ENCODE assay signal across 22 cellular contexts in the genomic region with DNA sequence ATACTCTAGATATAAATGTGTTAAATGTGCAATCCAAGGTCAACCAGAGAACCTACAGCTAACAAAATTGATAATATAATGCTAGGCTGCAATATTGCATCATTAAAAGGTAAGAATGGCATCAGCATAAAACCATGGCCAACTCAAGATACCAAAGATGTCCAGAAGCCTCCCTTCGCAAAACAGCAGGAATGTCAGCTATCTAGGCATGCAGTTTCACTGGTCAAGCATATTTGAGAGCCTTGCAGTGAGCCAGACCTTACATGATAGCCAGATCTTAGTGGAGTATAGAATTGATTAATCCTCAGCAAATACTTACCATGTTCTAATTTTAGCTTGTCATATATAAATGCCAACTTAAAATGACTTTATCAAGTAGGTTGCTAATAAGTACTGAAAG.
DNase-seq lines count a peak whose midpoint lies in the region; ATAC-seq and TF ChIP-seq lines count a peak whose summit lies in the region.
"Had no signal": no experiment of that assay in that cellular context is flagged by ENCODE, and none has a peak within 500 bp of the region (broad histone marks: within the 10 kb centered on the region; RNA-seq: fewer than 3 reads in every experiment).

No MANE protein-coding gene starts in this region.

- H3K4me3 Mint-ChIP-seq in Caco-2 (ENCODE audit: unreplicated experiment): no peak overlapping the region

- H3K4me1 ChIP-seq in adipocyte (ENCODE audit: control insufficient read depth, insufficient read depth, low read length): peaks cover 31% of the 10 kb centered on the region
- no peaks in the 10 kb centered on the region for H3K4me1 ChIP-seq in fibroblast of lung (ENCODE audit: control insufficient read depth, extremely low read depth, insufficient read depth, low read length)
- H3K4me1 ChIP-seq in trophoblast cell (ENCODE audit: control insufficient read depth in 1 of 2, insufficient read depth in 2 of 2, low read length in 2 of 2): no peaks in the 10 kb centered on the region
- H3K4me1 ChIP-seq in Caco-2: no peaks in the 10 kb centered on the region
- peaks cover 0 to 18% (median 5%) of the 10 kb centered on the region in 4 donors for H3K4me1 ChIP-seq in stomach
- H3K4me1 ChIP-seq: BE2C had no signal

- no CpG with 5 or more reads among the region's 1 CpG for WGBS in trophoblast cell (ENCODE audit: extremely low coverage, insufficient coverage, insufficient read length)
- 71 to 88% (median 79%) methylated on average over 1 of the region's 1 CpG for WGBS in stomach, 5 donors

- peaks cover 19% of the 10 kb centered on the region for H3K36me3 ChIP-seq in adipocyte (ENCODE audit: control insufficient read depth, insufficient read depth, low read length, severe bottlenecking)
- H3K36me3 ChIP-seq in fibroblast of lung (ENCODE audit: control insufficient read depth, insufficient read depth, low read length): no peaks in the 10 kb centered on the region
- no peaks in the 10 kb centered on the region for H3K36me3 ChIP-seq in trophoblast cell (ENCODE audit: control insufficient read depth in 1 of 2, insufficient read depth in 2 of 2, low read length in 2 of 2)
- H3K36me3 ChIP-seq in Caco-2 (ENCODE audit: control insufficient read depth, insufficient read depth, low read length): no peaks in the 10 kb centered on the region
- peaks cover 0 to 15% (median 14%) of the 10 kb centered on the region in 4 donors for H3K36me3 ChIP-seq in stomach

- peak; percentile 50 for DNase-seq in AG10803 (ENCODE audit: low read depth)
- no peak for DNase-seq in adipocyte (ENCODE audit: low read depth)
- DNase-seq in fibroblast of lung (ENCODE audit: low read depth in 2 of 2): peak in 1 of 2 donors; percentile 40
- DNase-seq in trophoblast cell: peak; percentile 20 to 68
- no peak for DNase-seq in Caco-2
- no peak for DNase-seq in NCI-H1105 treated with DMSO at 0.1 percent for 48 hours (lab: John Stamatoyannopoulos, UW)
- no peak for DNase-seq in stomach
- DNase-seq: BE2C; DND-41; H7; KBM-7; MM.1S; NCI-H1048; NCI-H1436; NCI-H1930; NCI-H226; NCI-H524; NCI-H774; NK-92 treated with Interleukin-12 subunit alpha and Interleukin-12 subunit beta, amount 100 ng/mL, for 24 hours; SIG-M5; SK-N-SH had no signal

- no peak overlapping the region for H2BK12ac ChIP-seq in trophoblast cell (ENCODE audit: low read length)

- peak overlapping the region; percentile 40 for H3K4me2 ChIP-seq in fibroblast of lung (ENCODE audit: extremely low read depth, insufficient read depth, low read length)
- H3K4me2 ChIP-seq in trophoblast cell (ENCODE audit: low read length): no peak overlapping the region
- H3K4me2 ChIP-seq: SK-N-SH had no signal

- no peak overlapping the region for H4K12ac ChIP-seq in trophoblast cell (ENCODE audit: low read depth, low read length)

- H3K27ac Mint-ChIP-seq in Caco-2 (ENCODE audit: unreplicated experiment): no peak overlapping the region

- H3K27me3 Mint-ChIP-seq in Caco-2 (ENCODE audit: insufficient read depth, unreplicated experiment): peaks cover 7% of the 10 kb centered on the region

- H2BK120ac ChIP-seq in trophoblast cell (ENCODE audit: insufficient read depth, low read length, poor library complexity): no peak overlapping the region

- H3K23ac ChIP-seq in trophoblast cell (ENCODE audit: low read length): no peak overlapping the region

- H3K18ac ChIP-seq in trophoblast cell (ENCODE audit: low read length): no peak overlapping the region

- POLR2A ChIA-PET in Caco-2 (lab: Charles Lee): no interaction called here

- TF ChIP-seq POLR2A in stomach (IDR thresholded peaks at IDR 0.05): no peak

- H3K9me3 ChIP-seq in adipocyte (ENCODE audit: control insufficient read depth, low read length) (no peaks in the 10 kb centered on the region), fibroblast of lung (ENCODE audit: control insufficient read depth, insufficient read depth, low read depth, low read length) (no peaks in the 10 kb centered on the region), trophoblast cell (ENCODE audit: insufficient read depth, low read depth, low read length) (no peaks in the 10 kb centered on the region), Caco-2 (no peaks in the 10 kb centered on the region), stomach (peaks cover 0 to 1% (median 0%) of the 10 kb centered on the region in 4 donors)
- H3K9me3 ChIP-seq: BE2C, SK-N-SH had no signal

- no peak overlapping the region for H2BK5ac ChIP-seq in trophoblast cell (ENCODE audit: low read depth, low read length, poor library complexity)

- H3K79me2 ChIP-seq in fibroblast of lung (ENCODE audit: control insufficient read depth, insufficient read depth, low read length) (peaks cover 54% of the 10 kb centered on the region), trophoblast cell (ENCODE audit: control insufficient read depth, insufficient read depth, low read length, poor library complexity) (no peaks in the 10 kb centered on the region)

- H2AK5ac ChIP-seq in trophoblast cell (ENCODE audit: low read length): no peak overlapping the region

- no peak for TF ChIP-seq EP300 in stomach (IDR thresholded peaks at IDR 0.05)

- no TSS peak for BruUV-seq in Caco-2 (replicated peaks; lab: Mats Ljungman, UMichigan)

- no peaks in the 10 kb centered on the region for H3K4me1 Mint-ChIP-seq in Caco-2 (ENCODE audit: low read depth, unreplicated experiment)

- no peak overlapping the region for H4K8ac ChIP-seq in trophoblast cell (ENCODE audit: low read depth, low read length)

- no peak for ATAC-seq in GM21717 (IDR thresholded peaks at IDR 0.05; ENCODE audit: unreplicated experiment)

- H3K4me3 ChIP-seq in AG10803 (ENCODE audit: low read length) (no peak overlapping the region), adipocyte (ENCODE audit: low read length) (peak overlapping the region; percentile 32), fibroblast of lung (replicated peaks in 1 of 4; ENCODE audit: control extremely low read depth in 1 of 4, insufficient read depth in 1 of 4, low read depth in 3 of 4, low read length in 4 of 4) (no peak overlapping the region), trophoblast cell (ENCODE audit: low read depth, low read length) (no peak overlapping the region), Caco-2 (ENCODE audit: low read depth, low read length) (no peak overlapping the region), stomach (no peak overlapping the region)

- H3K27ac ChIP-seq in fibroblast of lung (ENCODE audit: insufficient read depth, low read length) (no peak overlapping the region), trophoblast cell (ENCODE audit: low read depth, low read length) (no peak overlapping the region), stomach (no peak overlapping the region)

- TF ChIP-seq CTCF in AG10803 (conservative IDR thresholded peaks at IDR 0.05; ENCODE audit: low read length) (no peak), fibroblast of lung (conservative IDR thresholded peaks at IDR 0.05 in 1 of 2, IDR thresholded peaks at IDR 0.05 in 1 of 2; ENCODE audit: low read depth in 1 of 2, low read length in 2 of 2) (no peak), Caco-2 (IDR thresholded peaks at IDR 0.05; ENCODE audit: insufficient read depth in 1 of 2, low read depth in 1 of 2, low read length in 1 of 2, severe bottlenecking in 1 of 2, unreplicated experiment in 1 of 2) (no peak), stomach (IDR thresholded peaks at IDR 0.05) (no peak)

- no peak overlapping the region for H3K9ac ChIP-seq in adipocyte (ENCODE audit: low read length)
- no peak overlapping the region for H3K9ac ChIP-seq in fibroblast of lung (ENCODE audit: insufficient read depth, low read length)
- H3K9ac ChIP-seq in trophoblast cell (ENCODE audit: low read length): no peak overlapping the region
- H3K9ac ChIP-seq: SK-N-SH had no signal

- no peaks in the 10 kb centered on the region for H3K79me1 ChIP-seq in trophoblast cell (ENCODE audit: low read length)

- H3K4ac ChIP-seq in trophoblast cell (ENCODE audit: low read depth, low read length): no peak overlapping the region

- H3K27me3 ChIP-seq in adipocyte (replicated peaks; ENCODE audit: control insufficient read depth, insufficient read depth, low read length) (no peaks in the 10 kb centered on the region), fibroblast of lung (ENCODE audit: control insufficient read depth, insufficient read depth, low read length) (no peaks in the 10 kb centered on the region), trophoblast cell (ENCODE audit: insufficient read depth, low read length) (no peaks in the 10 kb centered on the region), Caco-2 (replicated peaks; ENCODE audit: control insufficient read depth, insufficient read depth, low read length) (no peaks in the 10 kb centered on the region), stomach (no peaks in the 10 kb centered on the region)
- H3K27me3 ChIP-seq: BE2C had no signal

- no peaks in the 10 kb centered on the region for H3K36me3 Mint-ChIP-seq in Caco-2 (ENCODE audit: insufficient read depth, unreplicated experiment)

- no peaks in the 10 kb centered on the region for H4K20me1 ChIP-seq in fibroblast of lung (ENCODE audit: control insufficient read depth, extremely low read depth, insufficient read depth, low read length)

- CTCF ChIA-PET in Caco-2 (lab: Charles Lee): no interaction called here

- H4K91ac ChIP-seq in trophoblast cell (ENCODE audit: low read depth, low read length): no peak overlapping the region

- H2AFZ ChIP-seq in fibroblast of lung (ENCODE audit: low read length) (no peak overlapping the region), trophoblast cell (ENCODE audit: insufficient read depth, low read length, poor library complexity) (no peak overlapping the region)

- no peaks in the 10 kb centered on the region for H3K9me3 Mint-ChIP-seq in Caco-2 (ENCODE audit: unreplicated experiment)

- H3K14ac ChIP-seq in trophoblast cell (ENCODE audit: low read length): no peak overlapping the region

- intact Hi-C loops in Caco-2 (cut with micrococcal nuclease; ENCODE audit: unreplicated experiment) (no loop called here), stomach (cut with DNase I; ENCODE audit: low total_unique reads) (no loop called here)

Comparison
In these comparisons a context has a peak if more than half of its experiments do, and no peak if none do; other contexts are left out.
1. DNase-seq: peak in AG10803 (single experiment) and trophoblast cell (2 of 2); none in adipocyte (single experiment), Caco-2 (0 of 2), NCI-H1105 treated with DMSO at 0.1 percent for 48 hours (single experiment) and stomach (single experiment).